In genomic region chr4:22237155-22237751, GRCh38 we compare ENCODE assay signal across 8 cellular contexts.
DNase-seq lines count a peak whose midpoint lies in the region; ATAC-seq and FAIRE-seq lines count a peak whose summit lies in the region.

No MANE protein-coding gene starts in this region.

- ATAC-seq in HG03095 (IDR thresholded peaks at IDR 0.05; ENCODE audit: unreplicated experiment): no peak

- no peak for FAIRE-seq in HTR-8/SVneo (lab: Jason Lieb, UNC)

- DNase-seq in EL (peak; percentile 31), NCI-H146 treated with DMSO at 0.1 percent for 48 hours (lab: John Stamatoyannopoulos, UW; ENCODE audit: unreplicated experiment) (peak; percentile 45), iPS-NIHi11 (ENCODE audit: low spot score) (peak; percentile 83), NCI-H2029 (lab: John Stamatoyannopoulos, UW) (no peak), HTR-8/SVneo (ENCODE audit: insufficient read length, low spot score) (no peak)
- peak; percentile 54 to 63 for DNase-seq in activated T-cell treated with anti-CD3 and anti-CD28 coated beads, Interleukin-2, amount 50 U/mL, for 48 hours
- DNase-seq in stimulated activated CD4-positive, alpha-beta T cell treated with anti-CD3 and anti-CD28 coated beads, TNF-alpha, amount 100 ng/mL, for 48 hours (ENCODE audit: low read depth in 3 of 3): peak; percentile 3 to 34 (median 17)

Comparison
In these comparisons a context has a peak if more than half of its experiments do, and no peak if none do; other contexts are left out.
1. DNase-seq: peak in EL (single experiment), NCI-H146 treated with DMSO at 0.1 percent for 48 hours (single experiment), activated T-cell treated with anti-CD3 and anti-CD28 coated beads, Interleukin-2, amount 50 U/mL, for 48 hours (2 of 2), iPS-NIHi11 (single experiment) and stimulated activated CD4-positive, alpha-beta T cell treated with anti-CD3 and anti-CD28 coated beads, TNF-alpha, amount 100 ng/mL, for 48 hours (3 of 3); none in NCI-H2029 (single experiment) and HTR-8/SVneo (single experiment).